1 cellular context compared by ENCODE assay signal in genomic region chr1:20184481-20184900, GRCh38.
TF ChIP-seq lines count a peak whose summit lies in the region.

No MANE protein-coding gene starts in this region.

TF ChIP-seq in A549, 52 proteins besides CTCF, POLR2A, EP300 and RAD21:
- no peak for TF ChIP-seq MAX (IDR thresholded peaks at IDR 0.05)
- TF ChIP-seq HOXB5 (CRISPR knock-in tag; IDR thresholded peaks at IDR 0.05): no peak
- no peak for TF ChIP-seq HDAC2 (IDR thresholded peaks at IDR 0.05)
- TF ChIP-seq KDM5A (IDR thresholded peaks at IDR 0.05): no peak
- TF ChIP-seq TP53 (CRISPR knock-in tag; IDR thresholded peaks at IDR 0.05): no peak
- peak; percentile 7 to 34; a peak in 2 of 4 replicates for TF ChIP-seq CEBPB (IDR thresholded peaks at IDR 0.05)
- TF ChIP-seq ELK1 (IDR thresholded peaks at IDR 0.05; ENCODE audit: low read depth, low read length): no peak
